ENCODE assay signal across 11 cellular contexts in genomic region chr12:117032593-117033381, GRCh38.
DNase-seq lines count a peak whose midpoint lies in the region; ATAC-seq, FAIRE-seq and TF ChIP-seq lines count a peak whose summit lies in the region.
"Had no signal": no experiment of that assay in that cellular context is flagged by ENCODE, and none has a peak within 500 bp of the region (broad histone marks: within the 10 kb centered on the region; RNA-seq: fewer than 3 reads in every experiment).

No MANE protein-coding gene starts in this region.

- DNase-seq in activated effector memory CD4-positive, alpha-beta T cell treated with anti-CD3 and anti-CD28 coated beads, Interleukin-2, amount 50 U/mL, for 16 hours = peak; percentile 49
- DNase-seq in activated effector memory CD4-positive, alpha-beta T cell treated with Interleukin-2 at 50 U/mL for 16 hours = no peak
- no peak for DNase-seq in K562 (ENCODE audit: extremely low read depth in 1 of 4, low spot score in 3 of 4)
- DNase-seq in HepG2 (ENCODE audit: low spot score) = no peak
- no peak for DNase-seq in upper lobe of right lung
- DNase-seq in ACHN = no peak
- DNase-seq: stimulated activated naive CD4-positive, alpha-beta T cell had no signal

- TF ChIP-seq EP300 in K562 (IDR thresholded peaks at IDR 0.05; ENCODE audit: low read length) = no peak
- no peak for TF ChIP-seq EP300 in HepG2 (IDR thresholded peaks at IDR 0.05; ENCODE audit: low read depth in 2 of 2, low read length in 2 of 2)
- TF ChIP-seq EP300 in HepG2 (CRISPR knock-in tag; IDR thresholded peaks at IDR 0.05; ENCODE audit: borderline replicate concordance) = no peak

- WGBS in K562 (ENCODE audit: insufficient coverage, low coverage, missing lambda C conversion rate) = 72% methylated on average over 22 of the region's 34 CpGs
- WGBS in HepG2 (ENCODE audit: low lambda C conversion rate) = 98% methylated on average over 21 of the region's 34 CpGs

- H3K9me1 ChIP-seq in K562 (ENCODE audit: control insufficient read depth, insufficient read depth, low read length) = peaks cover 3% of the 10 kb centered on the region

- H3K4me3 ChIP-seq in K562 (no peak overlapping the region), HepG2 (replicated peaks in 1 of 3; ENCODE audit: insufficient read depth in 1 of 3, low read depth in 2 of 3, low read length in 3 of 3) (no peak overlapping the region), upper lobe of right lung (no peak overlapping the region)

- TF ChIP-seq POLR2A in K562 (conservative IDR thresholded peaks at IDR 0.05) (no peak), HepG2 (IDR thresholded peaks at IDR 0.05; ENCODE audit: insufficient read depth in 1 of 2, low read depth in 2 of 2, low read length in 2 of 2) (no peak)

- H3K36me3 ChIP-seq in K562 (ENCODE audit: control insufficient read depth, insufficient read depth, low read length) (peaks cover 3% of the 10 kb centered on the region; the same call in 1 of the 3 replicates), HepG2 (replicated peaks in 1 of 2; ENCODE audit: control insufficient read depth in 1 of 2, insufficient read depth in 2 of 2, low read length in 2 of 2) (peaks cover 7 to 46% of the 10 kb centered on the region in 2 experiments), upper lobe of right lung (peaks cover 10% of the 10 kb centered on the region)

- CTCF ChIA-PET in K562 (lab: Yijun Ruan, JAX; ENCODE audit: low intra/inter-chr PET ratio) = no interaction called here
- CTCF ChIA-PET in HepG2 (lab: Yijun Ruan, JAX; ENCODE audit: low intra/inter-chr PET ratio, low total read pairs) = no interaction called here

- TF ChIP-seq CTCF in K562 (IDR thresholded peaks at IDR 0.05 in 2 of 3, conservative IDR thresholded peaks at IDR 0.05 in 1 of 3; ENCODE audit: insufficient read depth in 2 of 3, low read depth in 1 of 3, low read length in 3 of 3) (no peak), HepG2 (CRISPR knock-in tag; IDR thresholded peaks at IDR 0.05) (no peak), upper lobe of right lung (IDR thresholded peaks at IDR 0.05) (no peak)

- H3K4me2 ChIP-seq in K562 (ENCODE audit: insufficient read depth, low read length) (no peak overlapping the region), HepG2 (ENCODE audit: low read depth, low read length) (no peak overlapping the region)

- H3K27me3 ChIP-seq in K562 (ENCODE audit: control insufficient read depth in 2 of 2, insufficient read depth in 2 of 2, low read length in 2 of 2) (no peaks in the 10 kb centered on the region), HepG2 (ENCODE audit: control insufficient read depth in 1 of 2, insufficient read depth in 2 of 2, low read length in 2 of 2) (no peaks in the 10 kb centered on the region), upper lobe of right lung (peaks cover 6% of the 10 kb centered on the region)

- intact Hi-C loops in K562 (cut with micrococcal nuclease) = no loop called here
- intact Hi-C loops in HepG2 (cut with micrococcal nuclease; ENCODE audit: unreplicated experiment) = no loop called here
- intact Hi-C loops in upper lobe of right lung (cut with DNase I) = loop anchor here (10.0 kb wide), 1 partner anchor 812 kb away; no protein-coding TSS in a partner anchor

- H3K27ac ChIP-seq in K562 (ENCODE audit: extremely low read depth, low read depth, low read length) (no peak overlapping the region), HepG2 (ENCODE audit: extremely low read length, insufficient read depth, low read length) (no peak overlapping the region), upper lobe of right lung (no peak overlapping the region)
- H3K27ac ChIP-seq: HL-60, neutrophil had no signal

- BruUV-seq in K562 (replicated peaks; lab: Mats Ljungman, UMichigan) (no TSS peak), HepG2 (replicated peaks; lab: Mats Ljungman, UMichigan) (no TSS peak)

- H3K4me1 ChIP-seq in K562 (replicated peaks in 1 of 2; ENCODE audit: control insufficient read depth in 2 of 2, insufficient read depth in 2 of 2, low read length in 2 of 2) = peaks cover 8 to 35% of the 10 kb centered on the region in 2 experiments; a peak in 4 of 5 replicates
- H3K4me1 ChIP-seq in HepG2 (ENCODE audit: insufficient read depth, low read length) = no peaks in the 10 kb centered on the region
- H3K4me1 ChIP-seq in upper lobe of right lung = no peaks in the 10 kb centered on the region

- peak overlapping the region in 1 of 2 experiments; percentile 13; a peak in 1 of 4 replicates for H3K9ac ChIP-seq in K562 (ENCODE audit: insufficient read depth in 1 of 2, low read depth in 2 of 2, low read length in 2 of 2)
- H3K9ac ChIP-seq in HepG2 (ENCODE audit: insufficient read depth, low read depth, low read length) = no peak overlapping the region

- POLR2A ChIA-PET in K562 (lab: Yijun Ruan, JAX) = interaction anchor here (1.5 kb wide), 1 partner anchor 9 kb away, joined by 6 read pairs; no protein-coding TSS in a partner anchor
- POLR2A ChIA-PET in HepG2 (lab: Yijun Ruan, JAX) = interaction anchor here (0.5 kb wide), 1 partner anchor 88 kb away, joined by 4 read pairs; no protein-coding TSS in a partner anchor

- no peaks in the 10 kb centered on the region for H3K79me2 ChIP-seq in K562 (ENCODE audit: control insufficient read depth, insufficient read depth, low read length)
- no peaks in the 10 kb centered on the region for H3K79me2 ChIP-seq in HepG2 (ENCODE audit: insufficient read depth, low read length)

- H4K20me1 ChIP-seq in K562 (replicated peaks; ENCODE audit: control insufficient read depth, insufficient read depth, low read length) = no peaks in the 10 kb centered on the region
- H4K20me1 ChIP-seq in HepG2 (ENCODE audit: insufficient read depth, low read length) = no peaks in the 10 kb centered on the region

- FAIRE-seq in K562 (lab: Jason Lieb, UNC) = no peak
- no peak for FAIRE-seq in HepG2 (lab: Jason Lieb, UNC)

- H2AFZ ChIP-seq in K562 (ENCODE audit: low read depth, low read length) = no peak overlapping the region
- H2AFZ ChIP-seq in HepG2 (ENCODE audit: low read length) = no peak overlapping the region

- ATAC-seq in K562 (no peak), HepG2 (no peak; the same call in 1 of the 3 replicates), upper lobe of right lung (peak; percentile 20), HG03378 (IDR thresholded peaks at IDR 0.05; ENCODE audit: unreplicated experiment) (no peak), HG02798 (IDR thresholded peaks at IDR 0.05; ENCODE audit: poor library complexity, unreplicated experiment) (no peak)

- TF ChIP-seq RAD21 in K562 (CRISPR knock-in tag; conservative IDR thresholded peaks at IDR 0.05 in 1 of 2, IDR thresholded peaks at IDR 0.05 in 1 of 2) (no peak), HepG2 (CRISPR knock-in tag; IDR thresholded peaks at IDR 0.05) (no peak)

- no peaks in the 10 kb centered on the region for H3K9me3 ChIP-seq in K562 (replicated peaks; ENCODE audit: control insufficient read depth, insufficient read depth, low read depth, low read length)
- H3K9me3 ChIP-seq in HepG2 (ENCODE audit: low read length) = no peaks in the 10 kb centered on the region
- H3K9me3 ChIP-seq in upper lobe of right lung = no peaks in the 10 kb centered on the region
- H3K9me3 ChIP-seq: neutrophil had no signal

- in situ Hi-C loops in K562 (cut with MboI) = no loop called here
- in situ Hi-C loops in HepG2 (cut with HindIII; ENCODE audit: extremely low pct_ligation_motif_present, low pct_unique_long_range_greater_than_20kb) = no loop called here
- in situ Hi-C loops in ACHN (cut with HindIII; ENCODE audit: low pct_ligation_motif_present, low pct_unique_long_range_greater_than_20kb, low sequenced_read_pairs) = no loop called here

TF ChIP-seq in K562, 482 proteins besides CTCF, POLR2A, EP300 and RAD21:
- TF ChIP-seq EZH2 (IDR thresholded peaks at IDR 0.05; ENCODE audit: borderline replicate concordance, low read depth, low read length) = no peak
- TF ChIP-seq NR1H2 (CRISPR knock-in tag; IDR thresholded peaks at IDR 0.05) = no peak
- TF ChIP-seq POLR2G (IDR thresholded peaks at IDR 0.05; ENCODE audit: low read depth, low read length) = peak; percentile 66

TF ChIP-seq in HepG2, 621 proteins besides CTCF, POLR2A, EP300 and RAD21:
- TF ChIP-seq AGO2 (optimal IDR thresholded peaks at IDR 0.05; ENCODE audit: low read depth, low read length) (peak; percentile 92), ZNF652 (CRISPR knock-in tag; IDR thresholded peaks at IDR 0.05; ENCODE audit: borderline replicate concordance, low read depth) (no peak), MZF1 (CRISPR knock-in tag; IDR thresholded peaks at IDR 0.05; ENCODE audit: borderline replicate concordance) (no peak)
